8 cellular contexts compared by ENCODE assay signal in the genomic region with DNA sequence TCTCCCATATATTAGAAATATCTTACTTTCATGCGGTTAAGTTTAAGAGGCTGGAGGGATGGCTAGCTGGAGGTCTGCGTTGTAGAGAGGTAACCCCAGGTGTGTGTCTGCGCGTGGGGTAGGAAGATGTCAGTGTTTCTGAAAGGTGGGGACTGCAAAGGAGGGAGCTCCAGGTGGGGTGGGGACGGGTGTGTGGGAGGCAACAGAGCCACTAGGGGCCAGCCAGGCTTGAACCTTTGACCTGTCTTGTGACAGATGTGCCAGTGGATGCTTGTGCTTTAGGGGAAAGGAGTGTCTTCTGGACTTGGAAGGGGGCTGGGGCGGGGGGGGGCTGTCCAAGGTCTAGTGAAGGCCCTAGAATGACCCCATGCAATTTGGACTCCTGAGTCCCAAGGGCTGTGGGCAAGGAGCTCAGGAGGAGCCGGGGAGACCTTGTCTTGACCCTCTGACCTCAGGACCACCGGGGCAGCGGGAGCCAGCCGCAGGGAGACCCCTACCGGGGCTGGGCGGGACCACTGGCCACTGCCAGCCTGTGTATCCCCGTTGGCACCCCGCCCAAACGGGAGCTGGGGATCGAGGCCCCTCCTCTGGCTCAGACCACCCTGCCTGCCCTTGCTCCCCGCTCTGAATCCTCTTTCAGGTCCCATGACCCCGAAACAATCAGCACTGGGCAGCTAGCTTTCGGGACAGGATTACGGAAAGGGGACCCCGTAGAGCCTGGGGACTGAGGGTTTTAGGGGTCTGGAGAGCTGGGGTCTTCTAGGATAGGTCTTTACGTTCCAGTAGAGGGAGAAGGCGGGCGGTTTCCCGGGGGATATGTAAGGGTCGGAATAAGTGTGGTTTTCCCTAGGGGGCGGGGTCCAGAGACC. TPM values are rescaled to one million over a fixed set of nuclear protein-coding genes. Genes with fewer than 3 reads are reported as not detected.
DNase-seq lines count a peak whose midpoint lies in the region; ATAC-seq and TF ChIP-seq lines count a peak whose summit lies in the region.

No MANE protein-coding gene starts in this region.

- H3K36me3 ChIP-seq in CD4-positive, CD25-positive, alpha-beta regulatory T cell (ENCODE audit: control insufficient read depth, insufficient read depth, low read length), result no peaks in the 10 kb centered on the region
- H3K36me3 ChIP-seq in KMS-11 (ENCODE audit: insufficient read depth) (no peaks in the 10 kb centered on the region), colonic mucosa (no peaks in the 10 kb centered on the region), aorta (ENCODE audit: control insufficient read depth in 1 of 2, insufficient read depth in 2 of 2, low read length in 1 of 2) (no peaks in the 10 kb centered on the region)

- peaks cover 5 to 58% (median 34%) of the 10 kb centered on the region in 4 donors for H3K4me1 Mint-ChIP-seq in CD4-positive, CD25-positive, alpha-beta regulatory T cell
- H3K4me1 Mint-ChIP-seq in neural crest cell, result peaks cover 41% of the 10 kb centered on the region

- intact Hi-C loops in colonic mucosa (cut with DNase I), result loop anchor here (5.0 kb wide), 1 partner anchor 162 kb away; no protein-coding TSS in a partner anchor
- intact Hi-C loops in aorta (cut with DNase I), result no loop called here

- TF ChIP-seq CTCF in KMS-11 (conservative IDR thresholded peaks at IDR 0.05; ENCODE audit: low read depth, low read length), result no peak
- TF ChIP-seq CTCF in colonic mucosa (IDR thresholded peaks at IDR 0.05), result no peak
- TF ChIP-seq CTCF in neural crest cell (conservative IDR thresholded peaks at IDR 0.05), result no peak

- no peaks in the 10 kb centered on the region for H3K79me2 ChIP-seq in KMS-11 (ENCODE audit: insufficient read depth, low read depth)

- 1% methylated on average over 21 to 27 of the region's 27 CpGs for WGBS in aorta, 2 donors

- peak overlapping the region; percentile 88 for H3K4me2 ChIP-seq in KMS-11

- H3K27me3 ChIP-seq in CD4-positive, CD25-positive, alpha-beta regulatory T cell (ENCODE audit: control insufficient read depth, insufficient read depth, low read length), result no peaks in the 10 kb centered on the region
- H3K27me3 ChIP-seq in KMS-11 (ENCODE audit: insufficient read depth, low read depth), result peaks cover 45% of the 10 kb centered on the region
- peaks cover 5% of the 10 kb centered on the region for H3K27me3 ChIP-seq in colonic mucosa
- no peaks in the 10 kb centered on the region for H3K27me3 ChIP-seq in aorta (ENCODE audit: control insufficient read depth in 1 of 2, insufficient read depth in 2 of 2, low read length in 1 of 2)

- no peaks in the 10 kb centered on the region for H3K9me3 Mint-ChIP-seq in CD4-positive, CD25-positive, alpha-beta regulatory T cell
- H3K9me3 Mint-ChIP-seq in neural crest cell, result no peaks in the 10 kb centered on the region

- peak overlapping the region; percentile 51 for H3K4me3 ChIP-seq in CD4-positive, CD25-positive, alpha-beta regulatory T cell (ENCODE audit: low read depth, low read length)
- H3K4me3 ChIP-seq in KMS-11 (IDR thresholded peaks at IDR 0.05; ENCODE audit: insufficient read depth, low read depth, low read length) (no peak overlapping the region), colonic mucosa (peak overlapping the region; percentile 56), aorta (ENCODE audit: low read length in 2 of 2) (peak overlapping the region in 1 of 2 donors; percentile 67)

- no peak for ATAC-seq in CD4-positive, CD25-positive, alpha-beta regulatory T cell (ENCODE audit: low read depth in 2 of 2)
- ATAC-seq in HG03378 (IDR thresholded peaks at IDR 0.05; ENCODE audit: unreplicated experiment) (no peak), esophagus mucosa (no peak), aorta (ENCODE audit: low FRiP score) (no peak)

- peaks cover 40% of the 10 kb centered on the region for H3K4me1 ChIP-seq in CD4-positive, CD25-positive, alpha-beta regulatory T cell (ENCODE audit: control insufficient read depth, insufficient read depth, low read length, poor library complexity, severe bottlenecking)
- H3K4me1 ChIP-seq in KMS-11 (ENCODE audit: low read depth, poor library complexity, severe bottlenecking) (peaks cover 47% of the 10 kb centered on the region), colonic mucosa (peaks cover 7% of the 10 kb centered on the region), aorta (ENCODE audit: control insufficient read depth in 1 of 2, insufficient read depth in 2 of 2, low read length in 2 of 2) (no peaks in the 10 kb centered on the region)

- H3K27ac Mint-ChIP-seq in CD4-positive, CD25-positive, alpha-beta regulatory T cell, result peak overlapping the region; percentile 58 to 97 (median 59)
- H3K27ac Mint-ChIP-seq in neural crest cell (ENCODE audit: unreplicated experiment), result no peak overlapping the region

- H3K36me3 Mint-ChIP-seq in CD4-positive, CD25-positive, alpha-beta regulatory T cell, result no peaks in the 10 kb centered on the region
- H3K36me3 Mint-ChIP-seq in neural crest cell (ENCODE audit: low read depth), result no peaks in the 10 kb centered on the region

- peaks cover 49% of the 10 kb centered on the region for H3K27me3 Mint-ChIP-seq in CD4-positive, CD25-positive, alpha-beta regulatory T cell
- peaks cover 69% of the 10 kb centered on the region for H3K27me3 Mint-ChIP-seq in neural crest cell (ENCODE audit: low read depth)

- peak overlapping the region; percentile 86 to 97 (median 93) for H3K4me3 Mint-ChIP-seq in CD4-positive, CD25-positive, alpha-beta regulatory T cell
- H3K4me3 Mint-ChIP-seq in neural crest cell, result peak overlapping the region; percentile 88

- no peak overlapping the region for H3K27ac ChIP-seq in CD4-positive, CD25-positive, alpha-beta regulatory T cell (ENCODE audit: insufficient read depth, low read length, poor library complexity, severe bottlenecking)
- H3K27ac ChIP-seq in KMS-11 (no peak overlapping the region), colonic mucosa (peak overlapping the region; percentile 58), aorta (ENCODE audit: low read depth in 1 of 2, low read length in 2 of 2) (no peak overlapping the region)

- DNase-seq in CD4-positive, CD25-positive, alpha-beta regulatory T cell, result peak in 1 of 3 donors; percentile 38
- DNase-seq in colonic mucosa, result no peak
- DNase-seq in neural crest cell (ENCODE audit: low read depth, low spot score), result peak; percentile 54
- DNase-seq in aorta, result no peak
- no peak for DNase-seq in cerebellum (ENCODE audit: low spot score)

- no peaks in the 10 kb centered on the region for H3K9me3 ChIP-seq in CD4-positive, CD25-positive, alpha-beta regulatory T cell (ENCODE audit: control insufficient read depth in 2 of 2, low read length in 2 of 2)
- no peaks in the 10 kb centered on the region for H3K9me3 ChIP-seq in colonic mucosa
- H3K9me3 ChIP-seq in aorta (ENCODE audit: control insufficient read depth, low read length), result no peaks in the 10 kb centered on the region

- H4K20me1 ChIP-seq in KMS-11 (ENCODE audit: insufficient read depth), result no peaks in the 10 kb centered on the region

- H3K9ac ChIP-seq in KMS-11 (no peak overlapping the region), colonic mucosa (ENCODE audit: low read depth in 2 of 2, low read length in 2 of 2) (peak overlapping the region; percentile 38 to 58)

- H2AFZ ChIP-seq in KMS-11 (ENCODE audit: low read depth), result peak overlapping the region; percentile 53; the same call in 1 of the 2 replicates

RNA-seq across cellular contexts. Expression of gene GLI1, which starts 1.1 kb away (rescaled TPM):
- 0.47 TPM for total RNA-seq in CD4-positive, CD25-positive, alpha-beta regulatory T cell
- under 1 TPM in 3 of 4 donors, not detected in 1; 0.07 to 0.23 (median 0.13) TPM for polyA plus RNA-seq in CD4-positive, CD25-positive, alpha-beta regulatory T cell
- total RNA-seq in colonic mucosa (1 to 10 TPM; 1.4 to 2.0 TPM), neural crest cell (0.58 and 1.3 TPM in 2 replicates), esophagus mucosa (0.72 TPM), aorta (10 to 100 TPM in 1 of 2 donors, 1 to 10 TPM in 1; 2.4 to 15.5 TPM), cerebellum (4.5 TPM)
- polyA plus RNA-seq in aorta, result 1 to 10 TPM in 1 of 2 donors, under 1 TPM in 1; 0.25 to 2.1 TPM

RNA-seq across cellular contexts. Expression of gene INHBE, which starts 5.6 kb away (rescaled TPM):
- not detected for total RNA-seq in CD4-positive, CD25-positive, alpha-beta regulatory T cell
- polyA plus RNA-seq in CD4-positive, CD25-positive, alpha-beta regulatory T cell, result under 1 TPM in 1 of 4 donors, not detected in 3; 0.06 TPM
- total RNA-seq in colonic mucosa (under 1 TPM in 1 of 2 donors, not detected in 1; 0.22 TPM), neural crest cell (0.36 and 0.61 TPM in 2 replicates), esophagus mucosa (not detected), aorta (not detected), cerebellum (not detected)
- polyA plus RNA-seq in aorta, result not detected

RNA-seq across cellular contexts. Expression of gene ARHGAP9, which starts 19.0 kb away (rescaled TPM):
- 403 TPM for total RNA-seq in CD4-positive, CD25-positive, alpha-beta regulatory T cell
- polyA plus RNA-seq in CD4-positive, CD25-positive, alpha-beta regulatory T cell, result 100 to 1,000 TPM; 173 to 192 (median 182) TPM
- total RNA-seq in colonic mucosa, result 1 to 10 TPM; 5.5 to 6.5 TPM
- total RNA-seq in neural crest cell, result 0.56 and 1.0 TPM in 2 replicates
- 2.0 TPM for total RNA-seq in esophagus mucosa
- 10 to 100 TPM; 16.2 to 38.8 TPM for total RNA-seq in aorta
- polyA plus RNA-seq in aorta, result 10 to 100 TPM in 1 of 2 donors, 1 to 10 TPM in 1; 5.5 to 21.2 TPM
- 2.1 TPM for total RNA-seq in cerebellum

RNA-seq across cellular contexts. Expression of gene INHBC, which starts 26.1 kb away (rescaled TPM):
- not detected for total RNA-seq in CD4-positive, CD25-positive, alpha-beta regulatory T cell
- under 1 TPM in 1 of 4 donors, not detected in 3; 0.21 TPM for polyA plus RNA-seq in CD4-positive, CD25-positive, alpha-beta regulatory T cell
- total RNA-seq in colonic mucosa (not detected), neural crest cell (0.14 TPM in 1 of 2 replicates, not detected in the other), esophagus mucosa (not detected), aorta (not detected), cerebellum (not detected)
- not detected for polyA plus RNA-seq in aorta

RNA-seq across cellular contexts. Expression of gene MARS1, which starts 27.2 kb away (rescaled TPM):
- 219 TPM for total RNA-seq in CD4-positive, CD25-positive, alpha-beta regulatory T cell
- 10 to 100 TPM; 71.9 to 89.4 (median 80.1) TPM for polyA plus RNA-seq in CD4-positive, CD25-positive, alpha-beta regulatory T cell
- total RNA-seq in colonic mucosa, result 100 to 1,000 TPM in 1 of 2 donors, 10 to 100 TPM in 1; 90.3 to 195 TPM
- total RNA-seq in neural crest cell, result 257 and 267 TPM in 2 replicates
- 130 TPM for total RNA-seq in esophagus mucosa
- 100 to 1,000 TPM; 117 to 136 TPM for total RNA-seq in aorta
- polyA plus RNA-seq in aorta, result 10 to 100 TPM; 34.9 to 95.8 TPM
- total RNA-seq in cerebellum, result 82.4 TPM

Comparison
In these comparisons a context has a peak if more than half of its experiments do, and no peak if none do; other contexts are left out.
1. RNA of gene ARHGAP9, which starts 19.0 kb away (total RNA-seq): 403 TPM in CD4-positive, CD25-positive, alpha-beta regulatory T cell (single experiment); 16.2 to 38.8 TPM in aorta, 5.5 to 6.5 TPM in colonic mucosa, 2.1 TPM in cerebellum (single experiment), 2.0 TPM in esophagus mucosa (single experiment) and 0.56 to 1.0 TPM in neural crest cell; every median in the first group is over 10 times any median in the second.